ENCODE assay signal across 1 cellular context in genomic region chr5:42811591-42812392, GRCh38.
A peak's percentile ranks its signal among the peaks of the same experiment; 100 is the strongest.
TF ChIP-seq lines count a peak whose summit lies in the region.

SELENOP (minus strand) TSS chr5:42811892; CDS start chr5:42808353, 3,539 bp downstream.

TF ChIP-seq in HepG2, 621 proteins besides CTCF, POLR2A, EP300 and RAD21 (continued from another document and continues in another):
- TF ChIP-seq HNF1A (IDR thresholded peaks at IDR 0.05; ENCODE audit: low read depth) (peak; percentile 59; the same call in 1 of the 2 replicates), HNF1A (CRISPR knock-in tag; IDR thresholded peaks at IDR 0.05; ENCODE audit: borderline replicate concordance) (peak; percentile 86; the same call in 1 of the 2 replicates), GMEB2 (CRISPR knock-in tag; IDR thresholded peaks at IDR 0.05; ENCODE audit: low read depth) (peak; percentile 42; the same call in 1 of the 2 replicates), TSC22D2 (CRISPR knock-in tag; IDR thresholded peaks at IDR 0.05; ENCODE audit: borderline replicate concordance) (peak; percentile 52; the same call in 1 of the 2 replicates), ELF3 (CRISPR knock-in tag; IDR thresholded peaks at IDR 0.05) (peak; percentile 93), SATB2 (CRISPR knock-in tag; IDR thresholded peaks at IDR 0.05) (peak; percentile 85; the same call in 1 of the 2 replicates), CENPBD1 (CRISPR knock-in tag; IDR thresholded peaks at IDR 0.05; ENCODE audit: borderline replicate concordance, low read depth) (peak; percentile 6; the same call in 1 of the 2 replicates), ZSCAN9 (CRISPR knock-in tag; IDR thresholded peaks at IDR 0.05; ENCODE audit: borderline replicate concordance) (peak; percentile 94), EZH2 (conservative IDR thresholded peaks at IDR 0.05; ENCODE audit: low read depth, low read length) (no peak), ZNF549 (CRISPR knock-in tag; IDR thresholded peaks at IDR 0.05) (no peak), ZNF879 (CRISPR knock-in tag; IDR thresholded peaks at IDR 0.05) (no peak), SYNCRIP (IDR thresholded peaks at IDR 0.05; ENCODE audit: insufficient read depth, low read depth, low read length) (no peak), ZNF737 (CRISPR knock-in tag; IDR thresholded peaks at IDR 0.05; ENCODE audit: borderline replicate concordance) (no peak), SOX5 (CRISPR knock-in tag; IDR thresholded peaks at IDR 0.05; ENCODE audit: borderline replicate concordance) (peak; percentile 92), ATF3 (CRISPR knock-in tag; IDR thresholded peaks at IDR 0.05) (peak; percentile 47; the same call in 1 of the 2 replicates), NR2F2 (IDR thresholded peaks at IDR 0.05; ENCODE audit: borderline replicate concordance, low read depth) (peak; percentile 88), RFX1 (IDR thresholded peaks at IDR 0.05) (no peak), RAD51 (IDR thresholded peaks at IDR 0.05; ENCODE audit: borderline replicate concordance) (no peak), ATF6 (CRISPR knock-in tag; conservative IDR thresholded peaks at IDR 0.05) (peak; percentile 9; the same call in 1 of the 2 replicates), PPARG (CRISPR knock-in tag; conservative IDR thresholded peaks at IDR 0.05) (peak; percentile 75; the same call in 1 of the 2 replicates), SALL2 (CRISPR knock-in tag; IDR thresholded peaks at IDR 0.05) (peak; percentile 69; the same call in 1 of the 2 replicates), HNF1B (CRISPR knock-in tag; IDR thresholded peaks at IDR 0.05) (peak; percentile 85), SUZ12 (IDR thresholded peaks at IDR 0.05; ENCODE audit: low read depth, low read length) (no peak), MIXL1 (CRISPR knock-in tag; IDR thresholded peaks at IDR 0.05) (peak; percentile 93), DPF2 (CRISPR knock-in tag; IDR thresholded peaks at IDR 0.05; ENCODE audit: borderline replicate concordance, low read depth) (peak; percentile 69; the same call in 1 of the 2 replicates), TEAD3 (CRISPR knock-in tag; optimal IDR thresholded peaks at IDR 0.05; ENCODE audit: borderline replicate concordance) (peak; percentile 86), ELF1 (CRISPR knock-in tag; IDR thresholded peaks at IDR 0.05) (peak; percentile 47), ZKSCAN1 (IDR thresholded peaks at IDR 0.05; ENCODE audit: low read length) (peak; percentile 89), SNRNP70 (IDR thresholded peaks at IDR 0.05; ENCODE audit: low read depth, low read length) (peak; percentile 80; the same call in 1 of the 2 replicates), ZNF263 (CRISPR knock-in tag; IDR thresholded peaks at IDR 0.05) (no peak; the same call in 1 of the 2 replicates), ZNF331 (CRISPR knock-in tag; IDR thresholded peaks at IDR 0.05) (peak; percentile 56; the same call in 1 of the 2 replicates), BATF2 (CRISPR knock-in tag; IDR thresholded peaks at IDR 0.05) (no peak), ZNF772 (CRISPR knock-in tag; IDR thresholded peaks at IDR 0.05) (peak; percentile 74; the same call in 1 of the 2 replicates), MBD4 (IDR thresholded peaks at IDR 0.05; ENCODE audit: borderline replicate concordance, low read length) (no peak; the same call in 1 of the 2 replicates), MBNL3 (CRISPR knock-in tag; conservative IDR thresholded peaks at IDR 0.05) (no peak), CREB3 (CRISPR knock-in tag; IDR thresholded peaks at IDR 0.05) (0 out of 2 replicates have a peak, but pooled peaks have one; percentile 56), TRAFD1 (CRISPR knock-in tag; IDR thresholded peaks at IDR 0.05; ENCODE audit: borderline replicate concordance) (peak; percentile 75; the same call in 1 of the 2 replicates), TCF7 (IDR thresholded peaks at IDR 0.05; ENCODE audit: low read depth) (peak; percentile 87), GLMP (CRISPR knock-in tag; IDR thresholded peaks at IDR 0.05; ENCODE audit: borderline replicate concordance) (no peak), ZNF33A (CRISPR knock-in tag; IDR thresholded peaks at IDR 0.05; ENCODE audit: borderline replicate concordance) (peak; percentile 51; the same call in 1 of the 2 replicates), ATF7 (IDR thresholded peaks at IDR 0.05) (peak; percentile 38), ATF7 (CRISPR knock-in tag; IDR thresholded peaks at IDR 0.05) (no peak; the same call in 1 of the 2 replicates), E2F2 (CRISPR knock-in tag; IDR thresholded peaks at IDR 0.05; ENCODE audit: borderline replicate concordance) (no peak), U2AF1 (optimal IDR thresholded peaks at IDR 0.05; ENCODE audit: low read depth, low read length) (peak; percentile 42), YEATS2 (CRISPR knock-in tag; IDR thresholded peaks at IDR 0.05; ENCODE audit: borderline replicate concordance) (peak; percentile 56; the same call in 1 of the 2 replicates), DMAP1 (CRISPR knock-in tag; IDR thresholded peaks at IDR 0.05) (peak; percentile 65), PAX8 (CRISPR knock-in tag; IDR thresholded peaks at IDR 0.05; ENCODE audit: borderline replicate concordance) (no peak), ZFP90 (CRISPR knock-in tag; IDR thresholded peaks at IDR 0.05; ENCODE audit: borderline replicate concordance) (peak; percentile 76), POLR2G (IDR thresholded peaks at IDR 0.05; ENCODE audit: low read depth, low read length) (peak; percentile 99)
